ENCODE assay signal across 17 cellular contexts in the genomic region with DNA sequence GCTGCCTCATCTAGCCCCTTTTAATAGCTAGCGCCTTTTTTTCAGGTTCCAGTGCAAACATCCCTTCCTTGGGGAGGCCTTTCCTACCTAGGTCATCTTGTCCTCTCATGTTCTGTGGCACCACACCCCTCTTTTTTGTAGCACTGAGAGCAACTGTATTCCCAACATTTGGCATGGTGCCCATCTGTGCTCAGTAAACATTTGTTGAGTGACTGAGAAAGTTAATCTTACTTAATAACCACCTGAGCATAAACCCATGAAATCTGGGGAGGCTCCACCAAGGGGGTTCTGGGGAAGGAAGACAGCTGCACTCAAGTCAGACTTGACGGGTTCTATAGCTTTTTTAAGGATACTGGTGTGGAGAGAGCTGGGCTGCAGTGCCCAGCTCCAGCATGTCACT.
DNase-seq lines count a peak whose midpoint lies in the region; ATAC-seq and TF ChIP-seq lines count a peak whose summit lies in the region.
"Had no signal": no experiment of that assay in that cellular context is flagged by ENCODE, and none has a peak within 500 bp of the region (broad histone marks: within the 10 kb centered on the region; RNA-seq: fewer than 3 reads in every experiment).

No MANE protein-coding gene starts in this region.

- DNase-seq in A673 (ENCODE audit: low spot score) (peak; percentile 41), HT-29 (ENCODE audit: low spot score) (peak; percentile 58), NCI-H510A treated with DMSO at 0.1 percent for 48 hours (lab: John Stamatoyannopoulos, UW) (peak; percentile 69), NOMO-1 (lab: John Stamatoyannopoulos, UW; ENCODE audit: unreplicated experiment in 2 of 2) (no peak), endodermal cell (no peak), SK-N-SH (no peak), kidney glomerular epithelial cell (lab: John Stamatoyannopoulos, UW) (no peak)
- DNase-seq: activated CD4-positive, CD25-positive, alpha-beta regulatory T cell; esophagus squamous epithelium; IMR-90; midbrain; NCI-H1694; OCI-M1; stimulated activated naive CD4-positive, alpha-beta T cell treated with Interleukin-2 at 50 U/mL for 16 hours; T-helper 1 cell had no signal

- no peak overlapping the region for H3K4me3 ChIP-seq in A673 (ENCODE audit: low read depth, low read length, poor library complexity, severe bottlenecking)
- no peak overlapping the region for H3K4me3 ChIP-seq in endodermal cell (ENCODE audit: low read length)
- H3K4me3 ChIP-seq in SK-N-SH (ENCODE audit: low read depth in 2 of 2, low read length in 1 of 2) = no peak overlapping the region
- H3K4me3 ChIP-seq: esophagus squamous epithelium, smooth muscle cell had no signal

- H3F3A ChIP-seq in SK-N-SH (replicated peaks; ENCODE audit: insufficient read depth) = no peaks in the 10 kb centered on the region

- H3K27me3 ChIP-seq in A673 (replicated peaks; ENCODE audit: insufficient read depth, low read depth, low read length, poor library complexity) (no peaks in the 10 kb centered on the region), endodermal cell (ENCODE audit: control insufficient read depth, insufficient read depth, low read length, poor library complexity, severe bottlenecking) (peaks cover 24% of the 10 kb centered on the region), SK-N-SH (ENCODE audit: insufficient read depth) (peaks cover 3% of the 10 kb centered on the region; the same call in 1 of the 2 replicates)

- H2AFZ ChIP-seq in SK-N-SH (ENCODE audit: low read depth) = no peak overlapping the region

- 94% methylated on average over 2 of the region's 2 CpGs; no CpG with 5 or more reads in 1 of the 2 experiments for WGBS in endodermal cell (ENCODE audit: insufficient coverage in 1 of 2, insufficient read length in 1 of 2), 2 experiments
- WGBS in SK-N-SH (ENCODE audit: low lambda C conversion rate) = 40% methylated on average over 2 of the region's 2 CpGs

- H3K27ac Mint-ChIP-seq in endodermal cell = no peak overlapping the region

- H3K9me3 ChIP-seq in A673 (ENCODE audit: low read depth, low read length, poor library complexity, severe bottlenecking) (no peaks in the 10 kb centered on the region), endodermal cell (ENCODE audit: control insufficient read depth, low read length) (no peaks in the 10 kb centered on the region), SK-N-SH (no peaks in the 10 kb centered on the region)
- H3K9me3 ChIP-seq: esophagus squamous epithelium had no signal

- intact Hi-C loops in A673 (cut with micrococcal nuclease; ENCODE audit: unreplicated experiment) = no loop called here

- peak overlapping the region; percentile 14 for H3K27ac ChIP-seq in A673 (ENCODE audit: low read depth, low read length, poor library complexity, severe bottlenecking)
- H3K27ac ChIP-seq in endodermal cell (ENCODE audit: low read depth, low read length) = no peak overlapping the region
- no peak overlapping the region for H3K27ac ChIP-seq in SK-N-SH (ENCODE audit: low read depth in 2 of 2, low read length in 1 of 2)
- H3K27ac ChIP-seq: esophagus squamous epithelium had no signal

- H3K36me3 Mint-ChIP-seq in endodermal cell (ENCODE audit: low read depth) = no peaks in the 10 kb centered on the region

- no peak overlapping the region for H3K4me2 ChIP-seq in SK-N-SH
- H3K4me2 ChIP-seq: smooth muscle cell had no signal

- CTCF ChIA-PET in A673 (lab: Charles Lee) (no interaction called here), SK-N-SH (lab: Yijun Ruan, JAX) (interaction anchor here (0.7 kb wide), 1 partner anchor 265 kb away, joined by 3 read pairs; no protein-coding TSS in a partner anchor)

- H3K36me3 ChIP-seq in A673 (ENCODE audit: insufficient read depth, low read length, poor library complexity, severe bottlenecking) = no peaks in the 10 kb centered on the region
- H3K36me3 ChIP-seq in endodermal cell (ENCODE audit: control insufficient read depth, insufficient read depth, low read length) = no peaks in the 10 kb centered on the region
- no peaks in the 10 kb centered on the region for H3K36me3 ChIP-seq in SK-N-SH (replicated peaks in 1 of 2; ENCODE audit: control insufficient read depth in 1 of 2, insufficient read depth in 2 of 2, low read length in 1 of 2)
- H3K36me3 ChIP-seq: esophagus squamous epithelium had no signal

- no peaks in the 10 kb centered on the region for H4K20me1 ChIP-seq in SK-N-SH (ENCODE audit: insufficient read depth)

- BruUV-seq in A673 (replicated peaks; lab: Mats Ljungman, UMichigan) = no TSS peak

- TF ChIP-seq CTCF in A673 (conservative IDR thresholded peaks at IDR 0.05; ENCODE audit: low read depth, low read length) (no peak), endodermal cell (conservative IDR thresholded peaks at IDR 0.05) (no peak), SK-N-SH (IDR thresholded peaks at IDR 0.05) (no peak)

- peaks cover 9% of the 10 kb centered on the region for H3K4me1 Mint-ChIP-seq in endodermal cell

- TF ChIP-seq EP300 in SK-N-SH (IDR thresholded peaks at IDR 0.05; ENCODE audit: borderline replicate concordance in 1 of 2, low read depth in 1 of 2, low read length in 1 of 2) = no peak

- POLR2A ChIA-PET in A673 (lab: Charles Lee; ENCODE audit: low non-redundant PET) = no interaction called here
- POLR2A ChIA-PET in SK-N-SH (lab: Yijun Ruan, JAX) = no interaction called here

- ATAC-seq in esophagus mucosa = peak; percentile 52

- no peaks in the 10 kb centered on the region for H3K79me2 ChIP-seq in SK-N-SH (ENCODE audit: insufficient read depth)

- H3K4me3 Mint-ChIP-seq in endodermal cell = no peak overlapping the region

- H3K27me3 Mint-ChIP-seq in endodermal cell (ENCODE audit: insufficient read depth) = peaks cover 39% of the 10 kb centered on the region

- H3K9me2 ChIP-seq in SK-N-SH = no peaks in the 10 kb centered on the region

- H3K4me1 ChIP-seq in A673 (ENCODE audit: insufficient read depth, low read length, poor library complexity, severe bottlenecking) (peaks cover 39% of the 10 kb centered on the region), endodermal cell (ENCODE audit: control insufficient read depth, insufficient read depth, low read length) (no peaks in the 10 kb centered on the region), SK-N-SH (ENCODE audit: control insufficient read depth in 1 of 2, insufficient read depth in 2 of 2, low read depth in 1 of 2, low read length in 1 of 2) (peaks cover 0 to 18% of the 10 kb centered on the region in 2 experiments; a peak in 3 of 4 replicates)

- no peak for TF ChIP-seq RAD21 in SK-N-SH (IDR thresholded peaks at IDR 0.05; ENCODE audit: low read length)

- H3K9me3 Mint-ChIP-seq in endodermal cell = peaks cover 4% of the 10 kb centered on the region

- no peak overlapping the region for H3K9ac ChIP-seq in endodermal cell (ENCODE audit: extremely low read depth, low read length, poor library complexity, severe bottlenecking)
- H3K9ac ChIP-seq in SK-N-SH = no peak overlapping the region

TF ChIP-seq in SK-N-SH, 30 proteins besides CTCF, POLR2A, EP300 and RAD21:
- TF ChIP-seq EZH2phosphoT487 (IDR thresholded peaks at IDR 0.05; ENCODE audit: borderline replicate concordance, low read depth) = no peak
- no peak for TF ChIP-seq TCF12 (IDR thresholded peaks at IDR 0.05)
- no peak for TF ChIP-seq MXI1 (IDR thresholded peaks at IDR 0.05; ENCODE audit: low read depth, low read length)
- no peak for TF ChIP-seq RCOR1 (IDR thresholded peaks at IDR 0.05; ENCODE audit: low read length)
- TF ChIP-seq FOXM1 (IDR thresholded peaks at IDR 0.05; ENCODE audit: low read depth) = no peak
- no peak for TF ChIP-seq NRF1 (IDR thresholded peaks at IDR 0.05; ENCODE audit: low read depth, low read length)
- TF ChIP-seq, protein P1, sequence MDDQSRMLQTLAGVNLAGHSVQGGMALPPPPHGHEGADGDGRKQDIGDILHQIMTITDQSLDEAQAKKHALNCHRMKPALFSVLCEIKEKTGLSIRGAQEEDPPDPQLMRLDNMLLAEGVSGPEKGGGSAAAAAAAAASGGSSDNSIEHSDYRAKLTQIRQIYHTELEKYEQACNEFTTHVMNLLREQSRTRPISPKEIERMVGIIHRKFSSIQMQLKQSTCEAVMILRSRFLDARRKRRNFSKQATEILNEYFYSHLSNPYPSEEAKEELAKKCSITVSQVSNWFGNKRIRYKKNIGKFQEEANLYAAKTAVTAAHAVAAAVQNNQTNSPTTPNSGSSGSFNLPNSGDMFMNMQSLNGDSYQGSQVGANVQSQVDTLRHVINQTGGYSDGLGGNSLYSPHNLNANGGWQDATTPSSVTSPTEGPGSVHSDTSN (IDR thresholded peaks at IDR 0.05) = no peak
- TF ChIP-seq GABPA (IDR thresholded peaks at IDR 0.05; ENCODE audit: low read depth) = no peak
- no peak for TF ChIP-seq GATA2 (CRISPR knock-in tag; IDR thresholded peaks at IDR 0.05)
- no peak for TF ChIP-seq ELF1 (IDR thresholded peaks at IDR 0.05)

Comparison
In these comparisons a context has a peak if more than half of its experiments do, and no peak if none do; other contexts are left out.
1. DNase-seq: peak in A673 (single experiment), HT-29 (single experiment) and NCI-H510A treated with DMSO at 0.1 percent for 48 hours (single experiment); none in NOMO-1 (0 of 2), endodermal cell (single experiment), SK-N-SH (single experiment) and kidney glomerular epithelial cell (single experiment).